8 cellular contexts compared by ENCODE assay signal in genomic region chr3:121750087-121750415, GRCh38. TPM values are rescaled to one million over a fixed set of nuclear protein-coding genes. Genes with fewer than 3 reads are reported as not detected.
DNase-seq lines count a peak whose midpoint lies in the region; ATAC-seq and TF ChIP-seq lines count a peak whose summit lies in the region.

No MANE protein-coding gene starts in this region.

- peaks cover 23% of the 10 kb centered on the region for H3K4me1 ChIP-seq in CD8-positive, alpha-beta memory T cell (ENCODE audit: insufficient read depth, low read length)
- peaks cover 33% of the 10 kb centered on the region for H3K4me1 ChIP-seq in PC-9 (replicated peaks; ENCODE audit: insufficient read depth)

- H3K4me2 ChIP-seq in PC-9: peak overlapping the region; percentile 88

- CTCF ChIA-PET in CD8-positive, alpha-beta memory T cell (lab: Charles Lee): no interaction called here
- CTCF ChIA-PET in PC-9 (lab: Charles Lee): interaction anchor here (0.7 kb wide), 1 partner anchor 204 kb away, joined by 3 read pairs; no protein-coding TSS in a partner anchor

- peaks cover 12% of the 10 kb centered on the region; the same call in 1 of the 2 replicates for H3F3A ChIP-seq in PC-9 (ENCODE audit: insufficient read depth, low read depth)

- TF ChIP-seq CTCF in PC-9 (conservative IDR thresholded peaks at IDR 0.05) (no peak), fibroblast of mammary gland (conservative IDR thresholded peaks at IDR 0.05; ENCODE audit: control insufficient read depth, insufficient read depth, low read depth, low read length) (no peak), retinal pigment epithelial cell (conservative IDR thresholded peaks at IDR 0.05; ENCODE audit: low read depth, low read length) (no peak)

- intact Hi-C loops in PC-9 (cut with micrococcal nuclease; ENCODE audit: unreplicated experiment): no loop called here

- POLR2A ChIA-PET in CD8-positive, alpha-beta memory T cell (lab: Charles Lee): interaction anchor here (0.5 to 0.6 kb wide), 3 partner anchors 35 to 1277 kb away, joined by 3 to 7 read pairs (median 5); partner anchors contain the start of gene SEMA5B
- POLR2A ChIA-PET in PC-9 (lab: Charles Lee; ENCODE audit: unreplicated experiment): interaction anchor here (0.6 kb wide), 2 partner anchors 92 to 270 kb away, joined by 5 to 8 read pairs; no protein-coding TSS in a partner anchor

- no peak overlapping the region for H3K27ac Mint-ChIP-seq in CD8-positive, alpha-beta memory T cell

- peak overlapping the region; percentile 81 for H2AFZ ChIP-seq in PC-9

- H3K9me3 ChIP-seq in CD8-positive, alpha-beta memory T cell (ENCODE audit: low read length): no peaks in the 10 kb centered on the region
- H3K9me3 ChIP-seq in PC-9 (ENCODE audit: insufficient read depth, low read depth): no peaks in the 10 kb centered on the region

- H3K4me3 Mint-ChIP-seq in CD8-positive, alpha-beta memory T cell: no peak overlapping the region

- peaks cover 23% of the 10 kb centered on the region; the same call in 1 of the 2 replicates for H4K20me1 ChIP-seq in PC-9 (ENCODE audit: insufficient read depth)

- H3K9me3 Mint-ChIP-seq in CD8-positive, alpha-beta memory T cell: peaks cover 0 to 2% (median 0%) of the 10 kb centered on the region in 5 donors

- H3K27me3 ChIP-seq in CD8-positive, alpha-beta memory T cell (ENCODE audit: insufficient read depth, low read length, poor library complexity, severe bottlenecking): no peaks in the 10 kb centered on the region
- H3K27me3 ChIP-seq in PC-9 (ENCODE audit: insufficient read depth, low read depth): no peaks in the 10 kb centered on the region

- peaks cover 47% of the 10 kb centered on the region for H3K79me2 ChIP-seq in PC-9 (ENCODE audit: low read depth)

- peaks cover 4 to 15% (median 8%) of the 10 kb centered on the region in 3 donors for H3K4me1 Mint-ChIP-seq in CD8-positive, alpha-beta memory T cell

- H3K4me3 ChIP-seq in CD8-positive, alpha-beta memory T cell (ENCODE audit: low read length): peak overlapping the region; percentile 69
- H3K4me3 ChIP-seq in PC-9: peak overlapping the region; percentile 75
- peak overlapping the region; percentile 95 for H3K4me3 ChIP-seq in fibroblast of mammary gland (ENCODE audit: control insufficient read depth, low read depth, low read length)
- peak overlapping the region; percentile 90 for H3K4me3 ChIP-seq in retinal pigment epithelial cell (ENCODE audit: low read length)

- peaks cover 0 to 1% (median 1%) of the 10 kb centered on the region in 3 donors for H3K36me3 Mint-ChIP-seq in CD8-positive, alpha-beta memory T cell

- BruUV-seq in PC-9 (replicated peaks; lab: Mats Ljungman, UMichigan): TSS peak; percentile 97

- DNase-seq in CD8-positive, alpha-beta memory T cell: no peak
- no peak for DNase-seq in PC-9
- DNase-seq in fibroblast of mammary gland (ENCODE audit: low read depth): no peak
- DNase-seq in retinal pigment epithelial cell (ENCODE audit: low read depth): no peak
- no peak for DNase-seq in pons (ENCODE audit: low spot score)
- DNase-seq in KG1 (lab: John Stamatoyannopoulos, UW): no peak
- DNase-seq in ecto neural progenitor cell (ENCODE audit: low spot score): no peak

- peak overlapping the region; percentile 99 for H3K27ac ChIP-seq in CD8-positive, alpha-beta memory T cell (ENCODE audit: low read depth, low read length)
- H3K27ac ChIP-seq in PC-9: peak overlapping the region; percentile 35; the same call in 1 of the 2 replicates

- no peak for ATAC-seq in HG02610 (IDR thresholded peaks at IDR 0.05; ENCODE audit: unreplicated experiment)

- H3K27me3 Mint-ChIP-seq in CD8-positive, alpha-beta memory T cell: peaks cover 8 to 13% of the 10 kb centered on the region in 2 donors

- H3K9me2 ChIP-seq in PC-9 (ENCODE audit: insufficient read depth): no peaks in the 10 kb centered on the region

- no peaks in the 10 kb centered on the region for H3K36me3 ChIP-seq in CD8-positive, alpha-beta memory T cell (ENCODE audit: insufficient read depth, low read length)
- H3K36me3 ChIP-seq in PC-9 (ENCODE audit: low read depth): no peaks in the 10 kb centered on the region

RNA-seq across cellular contexts. Expression of gene GOLGB1, which starts 0.5 kb away (rescaled TPM):
- total RNA-seq in CD8-positive, alpha-beta memory T cell: 10 to 100 TPM; 17.3 to 20.6 TPM
- polyA plus RNA-seq in CD8-positive, alpha-beta memory T cell: 16.0 TPM
- 60.8 and 73.1 TPM in 2 replicates for total RNA-seq in PC-9 (2021)
